ENCODE assay signal across 15 cellular contexts in genomic region chr2:231525248-231526163, GRCh38. TPM values are rescaled to one million over a fixed set of nuclear protein-coding genes. Genes with fewer than 3 reads are reported as not detected.
A peak's percentile ranks its signal among the peaks of the same experiment; 100 is the strongest.
DNase-seq lines count a peak whose midpoint lies in the region; ATAC-seq and TF ChIP-seq lines count a peak whose summit lies in the region.
"Had no signal": no experiment of that assay in that cellular context is flagged by ENCODE, and none has a peak within 500 bp of the region (broad histone marks: within the 10 kb centered on the region; RNA-seq: fewer than 3 reads in every experiment).

No MANE protein-coding gene starts in this region.

- H3K27ac Mint-ChIP-seq in chondrocyte (ENCODE audit: unreplicated experiment) (no peak overlapping the region), nephron progenitor cell (peak overlapping the region; percentile 34)
- H3K27ac Mint-ChIP-seq: CD4-positive, CD25-positive, alpha-beta regulatory T cell; GM23338 had no signal

- no peak overlapping the region for H3K27ac ChIP-seq in right atrium auricular region
- H3K27ac ChIP-seq: RWPE1 had no signal

- no peak for ATAC-seq in Right ventricle myocardium inferior

- DNase-seq in Right ventricle myocardium inferior (ENCODE audit: missing footprints) (peak; percentile 69), right atrium auricular region (ENCODE audit: low spot score) (no peak), chondrocyte (ENCODE audit: low spot score) (peak; percentile 61), nephron progenitor cell (no peak), H4 (ENCODE audit: low spot score) (no peak), GM10266 (ENCODE audit: extremely low spot score) (no peak)
- no peak for DNase-seq in stimulated activated CD4-positive, alpha-beta T cell treated with anti-CD3 and anti-CD28 coated beads, Interleukin-4, amount 100 ng/mL, for 24 hours
- DNase-seq: Calu3; CD4-positive, CD25-positive, alpha-beta regulatory T cell; MM.1S; NCI-H1105; NCI-H1694 treated with DMSO at 0.1 percent for 48 hours had no signal

- TF ChIP-seq CTCF in right atrium auricular region (IDR thresholded peaks at IDR 0.05) (no peak), chondrocyte (IDR thresholded peaks at IDR 0.05) (no peak), nephron progenitor cell (IDR thresholded peaks at IDR 0.05) (no peak), GM10266 (IDR thresholded peaks at IDR 0.05; ENCODE audit: control insufficient read depth, insufficient read depth, low read depth, missing control alignments) (no peak)

- no peak overlapping the region for H3K4me3 ChIP-seq in right atrium auricular region
- H3K4me3 ChIP-seq: GM23338 had no signal

- H3K4me3 Mint-ChIP-seq in chondrocyte (ENCODE audit: unreplicated experiment) (no peak overlapping the region), nephron progenitor cell (no peak overlapping the region)
- H3K4me3 Mint-ChIP-seq: GM23338 had no signal

- H3K36me3 ChIP-seq in right atrium auricular region: no peaks in the 10 kb centered on the region

- H3K27me3 Mint-ChIP-seq in chondrocyte (ENCODE audit: low read depth) (peaks cover 3% of the 10 kb centered on the region), nephron progenitor cell (ENCODE audit: low read depth, poor library complexity) (peaks cover 24% of the 10 kb centered on the region)

- H3K4me1 Mint-ChIP-seq in chondrocyte (ENCODE audit: low read depth): peaks cover 15% of the 10 kb centered on the region
- H3K4me1 Mint-ChIP-seq in nephron progenitor cell: peaks cover 17% of the 10 kb centered on the region

- H3K9me3 ChIP-seq in right atrium auricular region: no peaks in the 10 kb centered on the region

- peaks cover 0 to 7% of the 10 kb centered on the region in 2 donors for H3K4me1 ChIP-seq in right atrium auricular region

- intact Hi-C loops in Right ventricle myocardium inferior (cut with DNase I): no loop called here

- H3K27me3 ChIP-seq in right atrium auricular region: no peaks in the 10 kb centered on the region

- no peaks in the 10 kb centered on the region for H3K9me3 Mint-ChIP-seq in chondrocyte (ENCODE audit: low read depth)
- H3K9me3 Mint-ChIP-seq in nephron progenitor cell: no peaks in the 10 kb centered on the region
- H3K9me3 Mint-ChIP-seq: CD4-positive, CD25-positive, alpha-beta regulatory T cell; GM23338 had no signal

- no peaks in the 10 kb centered on the region for H3K36me3 Mint-ChIP-seq in chondrocyte (ENCODE audit: low read depth)
- no peaks in the 10 kb centered on the region for H3K36me3 Mint-ChIP-seq in nephron progenitor cell (ENCODE audit: low read depth)
- H3K36me3 Mint-ChIP-seq: CD4-positive, CD25-positive, alpha-beta regulatory T cell had no signal

RNA-seq across cellular contexts. Expression of gene NMUR1, which starts 4.7 kb away (rescaled TPM):
- total RNA-seq in Right ventricle myocardium inferior: 0.38 TPM
- under 1 TPM; 0.67 to 0.93 TPM for total RNA-seq in right atrium auricular region
- total RNA-seq in chondrocyte: 0.10 TPM in 1 of 3 replicates, not detected in the others
- not detected in 2 replicates for total RNA-seq in H4 (2014; rRNA removed; shearing (Covaris generic))
- total RNA-seq: A673, Calu3 had no signal

Comparison
In these comparisons a context has a peak if more than half of its experiments do, and no peak if none do; other contexts are left out.
1. DNase-seq: peak in Right ventricle myocardium inferior (single experiment) and chondrocyte (single experiment); none in right atrium auricular region (single experiment), nephron progenitor cell (single experiment), stimulated activated CD4-positive, alpha-beta T cell treated with anti-CD3 and anti-CD28 coated beads, Interleukin-4, amount 100 ng/mL, for 24 hours (single experiment), H4 (single experiment) and GM10266 (single experiment).